ENCODE assay signal across 8 cellular contexts in the genomic region with DNA sequence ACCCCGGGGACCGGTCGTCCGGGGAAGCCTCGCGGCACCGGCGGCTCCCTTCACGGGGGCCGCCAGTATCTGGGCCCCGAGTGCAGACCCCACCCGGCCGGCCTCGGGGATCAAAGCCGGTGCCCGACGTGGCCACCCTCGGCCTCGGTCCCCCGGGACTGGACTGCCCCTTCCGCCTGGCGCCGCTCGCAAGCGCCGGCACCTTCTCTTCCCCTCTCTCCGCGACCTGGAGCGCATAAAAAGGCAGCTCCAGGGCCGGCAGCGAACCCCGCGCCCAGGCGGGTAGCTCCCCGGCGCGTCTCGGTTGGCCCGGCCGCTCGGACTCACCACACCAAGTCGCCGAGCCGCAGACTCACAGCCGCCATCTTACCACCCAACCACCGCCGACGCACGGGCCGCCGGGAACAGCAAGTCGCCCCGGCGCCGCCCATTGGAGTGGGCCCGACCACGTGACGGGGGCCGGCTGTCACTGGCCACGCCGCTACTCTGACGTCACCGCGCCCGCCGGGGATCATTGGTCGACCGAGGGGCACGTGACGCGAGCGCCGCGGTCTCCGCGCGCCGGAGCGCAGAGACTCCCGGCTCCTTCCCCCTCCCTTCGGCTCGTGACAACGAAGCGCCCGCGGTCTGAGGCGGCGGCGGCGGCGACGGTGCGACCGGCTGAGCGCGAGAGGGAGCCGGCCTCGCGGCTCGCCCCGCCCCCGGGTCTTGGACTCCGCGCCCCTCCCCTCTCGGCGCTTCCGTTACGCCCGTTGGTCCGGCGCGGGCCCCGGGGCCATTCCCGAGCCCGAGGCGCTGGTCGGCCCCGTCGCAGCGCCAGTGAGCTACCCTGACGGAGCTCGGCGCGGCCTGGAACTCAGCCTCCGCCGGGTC. TPM values are rescaled to one million over a fixed set of nuclear protein-coding genes. Genes with fewer than 3 reads are reported as not detected.
DNase-seq lines count a peak whose midpoint lies in the region; ATAC-seq and TF ChIP-seq lines count a peak whose summit lies in the region.

Gene GLYR1, minus strand, starts transcription at position 388 of the 873 bp plus-strand sequence. Its CDS starts 23 bp downstream, at position 365.
A gene with protein sequence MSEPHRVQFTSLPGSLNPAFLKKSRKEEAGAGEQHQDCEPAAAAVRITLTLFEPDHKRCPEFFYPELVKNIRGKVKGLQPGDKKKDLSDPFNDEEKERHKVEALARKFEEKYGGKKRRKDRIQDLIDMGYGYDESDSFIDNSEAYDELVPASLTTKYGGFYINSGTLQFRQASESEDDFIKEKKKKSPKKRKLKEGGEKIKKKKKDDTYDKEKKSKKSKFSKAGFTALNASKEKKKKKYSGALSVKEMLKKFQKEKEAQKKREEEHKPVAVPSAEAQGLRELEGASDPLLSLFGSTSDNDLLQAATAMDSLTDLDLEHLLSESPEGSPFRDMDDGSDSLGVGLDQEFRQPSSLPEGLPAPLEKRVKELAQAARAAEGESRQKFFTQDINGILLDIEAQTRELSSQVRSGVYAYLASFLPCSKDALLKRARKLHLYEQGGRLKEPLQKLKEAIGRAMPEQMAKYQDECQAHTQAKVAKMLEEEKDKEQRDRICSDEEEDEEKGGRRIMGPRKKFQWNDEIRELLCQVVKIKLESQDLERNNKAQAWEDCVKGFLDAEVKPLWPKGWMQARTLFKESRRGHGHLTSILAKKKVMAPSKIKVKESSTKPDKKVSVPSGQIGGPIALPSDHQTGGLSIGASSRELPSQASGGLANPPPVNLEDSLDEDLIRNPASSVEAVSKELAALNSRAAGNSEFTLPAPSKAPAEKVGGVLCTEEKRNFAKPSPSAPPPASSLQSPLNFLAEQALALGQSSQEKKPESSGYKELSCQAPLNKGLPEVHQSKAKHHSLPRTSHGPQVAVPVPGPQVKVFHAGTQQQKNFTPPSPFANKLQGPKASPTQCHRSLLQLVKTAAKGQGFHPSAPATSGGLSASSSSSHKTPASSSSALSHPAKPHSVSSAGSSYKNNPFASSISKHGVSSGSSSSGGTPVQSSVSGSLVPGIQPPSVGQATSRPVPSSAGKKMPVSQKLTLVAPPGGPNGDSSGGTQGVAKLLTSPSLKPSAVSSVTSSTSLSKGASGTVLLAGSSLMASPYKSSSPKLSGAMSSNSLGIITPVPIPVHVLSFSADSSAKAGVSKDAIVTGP (N-terminal part only) (plus strand): TSS at position 581 of the 873 bp plus-strand sequence. CDS start 5,437 bp downstream, outside the sequence.

- in situ Hi-C loops in GM23248 (cut with MboI) = no loop called here

- H3K4me1 ChIP-seq in DND-41 (ENCODE audit: insufficient read depth, low read length) (peaks cover 49% of the 10 kb centered on the region), GM23248 (ENCODE audit: insufficient read depth) (peaks cover 41% of the 10 kb centered on the region), fibroblast of lung (ENCODE audit: control insufficient read depth, extremely low read depth, insufficient read depth, low read length) (peaks cover 6% of the 10 kb centered on the region)
- H3K4me1 ChIP-seq in naive thymus-derived CD4-positive, alpha-beta T cell (ENCODE audit: control insufficient read depth in 2 of 2, insufficient read depth in 2 of 2, low read length in 2 of 2) = peaks cover 30 to 38% of the 10 kb centered on the region in 2 donors

- peaks cover 33% of the 10 kb centered on the region for H3F3A ChIP-seq in GM23248 (ENCODE audit: insufficient read depth)

- peaks cover 52 to 66% (median 58%) of the 10 kb centered on the region in 7 donors for H3K4me1 Mint-ChIP-seq in naive thymus-derived CD4-positive, alpha-beta T cell
- H3K4me1 Mint-ChIP-seq in stimulated activated naive B cell treated with anti-CD40 and anti-IgM and Interleukin-4, amounts not matched to agents 10 μg/mL and 1 μg/mL and 100 μg/mL, for 72 hours = peaks cover 23 to 33% of the 10 kb centered on the region in 2 donors

- H4K20me1 ChIP-seq in DND-41 (ENCODE audit: insufficient read depth, low read length) = peaks cover 61% of the 10 kb centered on the region
- H4K20me1 ChIP-seq in GM23248 (ENCODE audit: insufficient read depth) = peaks cover 6% of the 10 kb centered on the region; the same call in 1 of the 2 replicates
- no peaks in the 10 kb centered on the region for H4K20me1 ChIP-seq in fibroblast of lung (ENCODE audit: control insufficient read depth, extremely low read depth, insufficient read depth, low read length)

- no peaks in the 10 kb centered on the region for H3K27me3 ChIP-seq in DND-41 (ENCODE audit: insufficient read depth, low read length, poor library complexity)
- H3K27me3 ChIP-seq in GM23248 (replicated peaks; ENCODE audit: insufficient read depth) = no peaks in the 10 kb centered on the region
- no peaks in the 10 kb centered on the region for H3K27me3 ChIP-seq in fibroblast of lung (ENCODE audit: control insufficient read depth, insufficient read depth, low read length)
- H3K27me3 ChIP-seq in naive thymus-derived CD4-positive, alpha-beta T cell (ENCODE audit: control insufficient read depth in 2 of 2, insufficient read depth in 2 of 2, low read length in 2 of 2) = no peaks in the 10 kb centered on the region

- H3K36me3 ChIP-seq in DND-41 (ENCODE audit: insufficient read depth, low read length) (peaks cover 49% of the 10 kb centered on the region), GM23248 (ENCODE audit: low read depth) (peaks cover 26% of the 10 kb centered on the region), fibroblast of lung (ENCODE audit: control insufficient read depth, insufficient read depth, low read length) (peaks cover 4% of the 10 kb centered on the region)
- H3K36me3 ChIP-seq in naive thymus-derived CD4-positive, alpha-beta T cell (ENCODE audit: control insufficient read depth in 2 of 3, insufficient read depth in 3 of 3, low read length in 3 of 3) = peaks cover 11 to 28% (median 17%) of the 10 kb centered on the region in 3 experiments

- H2AFZ ChIP-seq in DND-41 (ENCODE audit: low read depth, low read length) (peak within 1 kb of the TSS; percentile 97), GM23248 (peak within 1 kb of the TSS; percentile 70), fibroblast of lung (ENCODE audit: low read length) (peak within 1 kb of the TSS; percentile 15)

- peak within 1 kb of the TSS; percentile 86 to 96 (median 91) for H3K4me3 Mint-ChIP-seq in naive thymus-derived CD4-positive, alpha-beta T cell
- peak within 1 kb of the TSS; percentile 90 to 98 for H3K4me3 Mint-ChIP-seq in stimulated activated naive B cell treated with anti-CD40 and anti-IgM and Interleukin-4, amounts not matched to agents 10 μg/mL and 1 μg/mL and 100 μg/mL, for 72 hours

- 1% methylated on average over 95 to 101 of the region's 126 CpGs for WGBS in GM23248 (ENCODE audit: low coverage in 1 of 2, low lambda C conversion rate in 2 of 2, missing lambda C conversion rate in 2 of 2), 2 experiments

- H3K9ac ChIP-seq in DND-41 (ENCODE audit: low read depth, low read length) (peak within 1 kb of the TSS; percentile 99), GM23248 (peak within 1 kb of the TSS; percentile 94), fibroblast of lung (ENCODE audit: insufficient read depth, low read length) (peak within 1 kb of the TSS; percentile 94)

- H3K9me3 ChIP-seq in DND-41 (ENCODE audit: insufficient read depth, low read length, severe bottlenecking) (no peaks in the 10 kb centered on the region), GM23248 (ENCODE audit: low read depth) (no peaks in the 10 kb centered on the region), fibroblast of lung (ENCODE audit: control insufficient read depth, insufficient read depth, low read depth, low read length) (no peaks in the 10 kb centered on the region)
- no peaks in the 10 kb centered on the region for H3K9me3 ChIP-seq in naive thymus-derived CD4-positive, alpha-beta T cell (ENCODE audit: control insufficient read depth in 2 of 3, low read length in 3 of 3)

- peaks cover 0 to 2% (median 0%) of the 10 kb centered on the region in 11 donors for H3K9me3 Mint-ChIP-seq in naive thymus-derived CD4-positive, alpha-beta T cell
- no peaks in the 10 kb centered on the region for H3K9me3 Mint-ChIP-seq in stimulated activated naive B cell treated with anti-CD40 and anti-IgM and Interleukin-4, amounts not matched to agents 10 μg/mL and 1 μg/mL and 100 μg/mL, for 72 hours

- H3K4me2 ChIP-seq in DND-41 (ENCODE audit: insufficient read depth, low read length) = peak within 1 kb of the TSS; percentile 100
- H3K4me2 ChIP-seq in GM23248 (ENCODE audit: unreplicated experiment) = peak within 1 kb of the TSS; percentile 99
- H3K4me2 ChIP-seq in fibroblast of lung (ENCODE audit: extremely low read depth, insufficient read depth, low read length) = peak within 1 kb of the TSS; percentile 97

- peaks cover 90% of the 10 kb centered on the region for H3K79me2 ChIP-seq in DND-41 (ENCODE audit: insufficient read depth, low read length)
- peaks cover 95% of the 10 kb centered on the region for H3K79me2 ChIP-seq in GM23248 (ENCODE audit: insufficient read depth)
- peaks cover 78% of the 10 kb centered on the region for H3K79me2 ChIP-seq in fibroblast of lung (ENCODE audit: control insufficient read depth, insufficient read depth, low read length)

- H3K27ac ChIP-seq in DND-41 (ENCODE audit: low read length) (peak within 1 kb of the TSS; percentile 85), GM23248 (peak within 1 kb of the TSS; percentile 91), fibroblast of lung (ENCODE audit: insufficient read depth, low read length) (peak within 1 kb of the TSS; percentile 90)
- H3K27ac ChIP-seq in naive thymus-derived CD4-positive, alpha-beta T cell (ENCODE audit: low read depth, low read length) = peak within 1 kb of the TSS; percentile 99

- H3K27me3 Mint-ChIP-seq in naive thymus-derived CD4-positive, alpha-beta T cell = no peaks in the 10 kb centered on the region
- H3K27me3 Mint-ChIP-seq in stimulated activated naive B cell treated with anti-CD40 and anti-IgM and Interleukin-4, amounts not matched to agents 10 μg/mL and 1 μg/mL and 100 μg/mL, for 72 hours = no peaks in the 10 kb centered on the region

- POLR2A ChIA-PET in naive thymus-derived CD4-positive, alpha-beta T cell (lab: Charles Lee) = interaction anchor here (0.6 to 2.8 kb wide), 6 partner anchors 10 to 113 kb away, joined by 3 to 24 read pairs (median 5); partner anchors contain the start of genes ANKS3, DNAAF8 and ROGDI

- intact Hi-C loops in naive thymus-derived CD4-positive, alpha-beta T cell (cut with micrococcal nuclease) = loop anchor here (1.0 to 5.0 kb wide), 16 partner anchors 45 to 420 kb away; partner anchors contain the start of genes ANKS3 (in 2 of the 2), DNAAF8 (in 2 of the 2), EEF2KMT (in 2 of the 2) and MGRN1 (in 2 of the 2)

- peak within 1 kb of the TSS; percentile 74 to 94 (median 90) for H3K27ac Mint-ChIP-seq in naive thymus-derived CD4-positive, alpha-beta T cell
- H3K27ac Mint-ChIP-seq in stimulated activated naive B cell treated with anti-CD40 and anti-IgM and Interleukin-4, amounts not matched to agents 10 μg/mL and 1 μg/mL and 100 μg/mL, for 72 hours = peak within 1 kb of the TSS; percentile 99

- H3K9me2 ChIP-seq in GM23248 (ENCODE audit: insufficient read depth) = no peaks in the 10 kb centered on the region

- DNase-seq in DND-41 = peak; percentile 99
- DNase-seq in GM23248 = peak; percentile 100
- peak; percentile 69 to 75 for DNase-seq in Kasumi-1 (lab: John Stamatoyannopoulos, UW)
- DNase-seq in RPMI7951 (ENCODE audit: low read depth) = peak; percentile 94
- peak; percentile 99 to 100 for DNase-seq in activated T-helper 1 cell treated with anti-CD3 and anti-CD28 coated beads, Interleukin-2, amount 50 U/mL, for 16 hours (ENCODE audit: low read depth in 1 of 2, low spot score in 1 of 2)
- peak; percentile 95 for DNase-seq in fibroblast of lung (ENCODE audit: low read depth in 2 of 2)
- peak; percentile 99 to 100 (median 99) for DNase-seq in naive thymus-derived CD4-positive, alpha-beta T cell
- peak; percentile 99 for DNase-seq in stimulated activated naive B cell treated with anti-CD40 and anti-IgM and Interleukin-4, amounts not matched to agents 10 μg/mL and 1 μg/mL and 100 μg/mL, for 72 hours

- TF ChIP-seq CTCF in DND-41 (IDR thresholded peaks at IDR 0.05; ENCODE audit: borderline replicate concordance, extremely low read depth, low read length, poor library complexity, severe bottlenecking) (no peak), fibroblast of lung (conservative IDR thresholded peaks at IDR 0.05 in 1 of 2, IDR thresholded peaks at IDR 0.05 in 1 of 2; ENCODE audit: low read depth in 1 of 2, low read length in 2 of 2) (no peak)

- peaks cover 0 to 21% (median 0%) of the 10 kb centered on the region in 5 donors for H3K36me3 Mint-ChIP-seq in naive thymus-derived CD4-positive, alpha-beta T cell
- peaks cover 19 to 20% of the 10 kb centered on the region in 2 donors for H3K36me3 Mint-ChIP-seq in stimulated activated naive B cell treated with anti-CD40 and anti-IgM and Interleukin-4, amounts not matched to agents 10 μg/mL and 1 μg/mL and 100 μg/mL, for 72 hours

- H3K4me3 ChIP-seq in DND-41 (ENCODE audit: low read depth in 1 of 2, low read length in 2 of 2) (peak within 1 kb of the TSS; percentile 95 to 97), GM23248 (peak within 1 kb of the TSS; percentile 82), fibroblast of lung (replicated peaks in 1 of 4; ENCODE audit: control extremely low read depth in 1 of 4, insufficient read depth in 1 of 4, low read depth in 3 of 4, low read length in 4 of 4) (peak within 1 kb of the TSS; percentile 73 to 96 (median 89))
- peak within 1 kb of the TSS; percentile 84 for H3K4me3 ChIP-seq in naive thymus-derived CD4-positive, alpha-beta T cell (ENCODE audit: low read length)

- CTCF ChIA-PET in naive thymus-derived CD4-positive, alpha-beta T cell (lab: Charles Lee) = no interaction called here

- peak; percentile 92 for ATAC-seq in DND-41 (ENCODE audit: insufficient read depth, low read depth)
- peak; percentile 95 for ATAC-seq in naive thymus-derived CD4-positive, alpha-beta T cell
- ATAC-seq in stimulated activated naive B cell treated with anti-CD40 and anti-IgM and Interleukin-4, amounts not matched to agents 10 μg/mL and 1 μg/mL and 100 μg/mL, for 72 hours (replicated peaks) = peak; percentile 89 to 92

RNA-seq across cellular contexts. Expression of gene GLYR1, which starts in this region (rescaled TPM):
- total RNA-seq in GM23248 (2014; rRNA removed; shearing (Covaris generic)) = 27.4 and 31.2 TPM in 2 replicates
- polyA plus RNA-seq in GM23248 (2016; fragmentation: Nextera tagmentation; extraction: Ambion mirVana) (36.6 and 39.9 TPM in 2 replicates), fibroblast of lung (28.6 and 42.2 TPM in 2 replicates)
- total RNA-seq in RPMI7951 (2014; rRNA removed; shearing (Covaris generic)) = 17.8 and 21.4 TPM in 2 replicates
- total RNA-seq in fibroblast of lung = 39.6 and 40.8 TPM in 2 replicates
- 43.9 and 52.3 TPM in 2 replicates for polyA plus RNA-seq in fibroblast of lung (2012)
- polyA minus RNA-seq in fibroblast of lung (ENCODE audit: low replicate concordance) = 35.0 and 62.8 TPM in 2 replicates
- 100 to 1,000 TPM in 4 of 5 experiments, 10 to 100 TPM in 1; 98.7 to 122 (median 108) TPM for total RNA-seq in naive thymus-derived CD4-positive, alpha-beta T cell
- 10 to 100 TPM; 32.0 to 44.9 TPM for polyA plus RNA-seq in naive thymus-derived CD4-positive, alpha-beta T cell

RNA-seq across cellular contexts. Expression of the second gene that starts in this region (rescaled TPM):
- 16.4 and 18.1 TPM in 2 replicates for total RNA-seq in GM23248 (2014; rRNA removed; shearing (Covaris generic))
- polyA plus RNA-seq in GM23248 (2016; fragmentation: Nextera tagmentation; extraction: Ambion mirVana) (9.3 and 9.9 TPM in 2 replicates), fibroblast of lung (13.6 and 15.3 TPM in 2 replicates)
- 16.5 and 19.7 TPM in 2 replicates for total RNA-seq in RPMI7951 (2014; rRNA removed; shearing (Covaris generic))
- total RNA-seq in fibroblast of lung = 19.5 and 21.1 TPM in 2 replicates
- polyA plus RNA-seq in fibroblast of lung (2012) = 17.8 and 18.9 TPM in 2 replicates
- 45.4 and 62.1 TPM in 2 replicates for polyA minus RNA-seq in fibroblast of lung (ENCODE audit: low replicate concordance)
- total RNA-seq in naive thymus-derived CD4-positive, alpha-beta T cell = 10 to 100 TPM; 39.5 to 58.7 (median 42.4) TPM
- polyA plus RNA-seq in naive thymus-derived CD4-positive, alpha-beta T cell = 10 to 100 TPM; 11.0 to 18.4 TPM

Comparison
In these comparisons a context has a peak if more than half of its experiments do, and no peak if none do; other contexts are left out.
1. Peak in every context shown above with its lines: DNase-seq, ATAC-seq, H3K4me3 ChIP-seq and H3K27ac ChIP-seq.
2. H2AFZ ChIP-seq: peak in every context shown above with its lines; median percentile 97 in DND-41; 70 in GM23248; 15 in fibroblast of lung.